ENCODE assay signal across 14 cellular contexts in genomic region chr10:124707546-124707945, GRCh38. TPM values are rescaled to one million over a fixed set of nuclear protein-coding genes. Genes with fewer than 3 reads are reported as not detected.
A peak's percentile ranks its signal among the peaks of the same experiment; 100 is the strongest.
DNase-seq lines count a peak whose midpoint lies in the region; ATAC-seq and TF ChIP-seq lines count a peak whose summit lies in the region.
"Had no signal": no experiment of that assay in that cellular context is flagged by ENCODE, and none has a peak within 500 bp of the region (broad histone marks: within the 10 kb centered on the region; RNA-seq: fewer than 3 reads in every experiment).

No MANE protein-coding gene starts in this region.

- no peak for DNase-seq in CD8-positive, alpha-beta T cell
- DNase-seq in SKM-1 treated with dmso at 0.1 percent for 144 hours (lab: John Stamatoyannopoulos, UW; ENCODE audit: unreplicated experiment) (peak; percentile 52), fibroblast of villous mesenchyme (ENCODE audit: low read depth) (peak; percentile 52), anterior cingulate cortex (lab: John Stamatoyannopoulos, UW) (no peak), BE2C (no peak), NCI-H1105 (lab: John Stamatoyannopoulos, UW) (no peak)
- DNase-seq: activated naive CD4-positive, alpha-beta T cell treated with Interleukin-2 at 50 U/mL for 16 hours; retina had no signal

- H3K36me3 Mint-ChIP-seq in CD8-positive, alpha-beta T cell = peaks cover 35% of the 10 kb centered on the region

- peaks cover 8% of the 10 kb centered on the region for H3K36me3 ChIP-seq in CD8-positive, alpha-beta T cell (ENCODE audit: insufficient read depth, low read length)
- peaks cover 6 to 7% (median 7%) of the 10 kb centered on the region in 3 donors for H3K36me3 ChIP-seq in skeletal muscle tissue (ENCODE audit: control insufficient read depth in 3 of 3, insufficient read depth in 3 of 3, low read length in 3 of 3)
- H3K36me3 ChIP-seq in BE2C = peaks cover 10% of the 10 kb centered on the region

- no peaks in the 10 kb centered on the region for H3K27me3 Mint-ChIP-seq in CD8-positive, alpha-beta T cell (ENCODE audit: low read depth)

- POLR2A ChIA-PET in CD8-positive, alpha-beta T cell (lab: Charles Lee) = interaction anchor here (1.4 to 7.2 kb wide), 3 partner anchors 11 to 29 kb away, joined by 4 to 43 read pairs (median 6); no protein-coding TSS in a partner anchor

- no peak overlapping the region for H3K27ac ChIP-seq in CD8-positive, alpha-beta T cell (ENCODE audit: low read depth, low read length)
- peak overlapping the region; percentile 90 for H3K27ac ChIP-seq in skeletal muscle tissue (ENCODE audit: low read depth, low read length)
- H3K27ac ChIP-seq: KMS-11 had no signal

- intact Hi-C loops in CD8-positive, alpha-beta T cell (cut with DNase I, micrococcal nuclease) = loop anchor here in 1 of 2 experiments (5.0 kb wide), 1 partner anchor 35 kb away; the partner anchor contains the start of gene FAM53B

- no peaks in the 10 kb centered on the region for H3K27me3 ChIP-seq in CD8-positive, alpha-beta T cell (ENCODE audit: insufficient read depth, low read length)
- no peaks in the 10 kb centered on the region for H3K27me3 ChIP-seq in skeletal muscle tissue (ENCODE audit: control insufficient read depth in 3 of 3, insufficient read depth in 3 of 3, low read length in 3 of 3)
- no peaks in the 10 kb centered on the region for H3K27me3 ChIP-seq in BE2C
- H3K27me3 ChIP-seq: Peyer's patch had no signal

- H3K9me3 ChIP-seq in CD8-positive, alpha-beta T cell (ENCODE audit: low read length) = no peaks in the 10 kb centered on the region
- H3K9me3 ChIP-seq in skeletal muscle tissue (ENCODE audit: control insufficient read depth in 3 of 3, low read length in 3 of 3) (no peaks in the 10 kb centered on the region), BE2C (no peaks in the 10 kb centered on the region)
- H3K9me3 ChIP-seq: Peyer's patch had no signal

- peaks cover 85% of the 10 kb centered on the region for H3K4me1 Mint-ChIP-seq in CD8-positive, alpha-beta T cell (ENCODE audit: low read depth)

- no peak overlapping the region for H3K4me3 Mint-ChIP-seq in CD8-positive, alpha-beta T cell

- no peaks in the 10 kb centered on the region for H3K9me3 Mint-ChIP-seq in CD8-positive, alpha-beta T cell

- H3K9ac ChIP-seq in skeletal muscle tissue (ENCODE audit: low read depth in 1 of 3, low read length in 3 of 3) = peak overlapping the region in 1 of 3 donors; percentile 55
- H3K9ac ChIP-seq: KMS-11 had no signal

- H3K27ac Mint-ChIP-seq in CD8-positive, alpha-beta T cell = peak overlapping the region; percentile 50

- H3K4me3 ChIP-seq in CD8-positive, alpha-beta T cell (ENCODE audit: low read depth, low read length) = no peak overlapping the region
- H3K4me3 ChIP-seq in fibroblast of villous mesenchyme (ENCODE audit: low read depth, low read length) (no peak overlapping the region), skeletal muscle tissue (ENCODE audit: low read length in 3 of 3) (no peak overlapping the region), BE2C (ENCODE audit: low read depth, low read length) (no peak overlapping the region)
- H3K4me3 ChIP-seq: lung, Peyer's patch had no signal

- CTCF ChIA-PET in CD8-positive, alpha-beta T cell (lab: Charles Lee) = interaction anchor here (0.6 to 8.3 kb wide), 10 partner anchors 10 to 168 kb away, joined by 3 to 115 read pairs (median 3); no protein-coding TSS in a partner anchor

- H3K4me1 ChIP-seq in CD8-positive, alpha-beta T cell (ENCODE audit: insufficient read depth, low read length) = peaks cover 50% of the 10 kb centered on the region
- H3K4me1 ChIP-seq in skeletal muscle tissue (ENCODE audit: control insufficient read depth in 3 of 3, insufficient read depth in 3 of 3, low read length in 3 of 3) (peaks cover 82 to 88% (median 85%) of the 10 kb centered on the region in 3 donors), BE2C (peaks cover 14% of the 10 kb centered on the region)

- TF ChIP-seq CTCF in CD8-positive, alpha-beta T cell (IDR thresholded peaks at IDR 0.05) = no peak
- no peak for TF ChIP-seq CTCF in fibroblast of villous mesenchyme (IDR thresholded peaks at IDR 0.05; ENCODE audit: insufficient read depth, low read depth, low read length)
- no peak for TF ChIP-seq CTCF in BE2C (IDR thresholded peaks at IDR 0.05; ENCODE audit: low read depth, low read length)

- ATAC-seq in CD8-positive, alpha-beta T cell = no peak
- ATAC-seq in GM19023 (IDR thresholded peaks at IDR 0.05; ENCODE audit: unreplicated experiment) = no peak
- ATAC-seq: HCT116 had no signal

RNA-seq across cellular contexts. Expression of gene FAM53B, which starts 36.6 kb away (rescaled TPM):
- 10 to 100 TPM; 51.9 to 57.1 TPM for total RNA-seq in CD8-positive, alpha-beta T cell
- 13.4 and 13.9 TPM in 2 replicates for total RNA-seq in fibroblast of villous mesenchyme
- total RNA-seq in skeletal muscle tissue = 32.4 TPM
- polyA plus RNA-seq in BE2C (2012; ENCODE audit: insufficient read depth, insufficient read length, low read depth) = 22.9 TPM

Comparison
In these comparisons a context has a peak if more than half of its experiments do, and no peak if none do; other contexts are left out.
1. DNase-seq: peak in SKM-1 treated with dmso at 0.1 percent for 144 hours (single experiment) and fibroblast of villous mesenchyme (single experiment); none in CD8-positive, alpha-beta T cell (0 of 7), anterior cingulate cortex (0 of 58), BE2C (single experiment) and NCI-H1105 (single experiment).